Comparison of ENCODE assay signal across 8 cellular contexts in genomic region chr17:44217738-44218343, GRCh38. TPM values are rescaled to one million over a fixed set of nuclear protein-coding genes. Genes with fewer than 3 reads are reported as not detected.
DNase-seq lines count a peak whose midpoint lies in the region; ATAC-seq and TF ChIP-seq lines count a peak whose summit lies in the region.

No MANE protein-coding gene starts in this region.

- H3K4me1 Mint-ChIP-seq in MCF 10A (ENCODE audit: insufficient read depth, unreplicated experiment): peaks cover 22% of the 10 kb centered on the region

- peak overlapping the region; percentile 31 for H3K27ac ChIP-seq in ACC112 (ENCODE audit: low read depth, low read length)
- H3K27ac ChIP-seq in HUES48 (ENCODE audit: low read depth, low read length): peak overlapping the region; percentile 95

- peak overlapping the region; percentile 76 for H3K4me3 Mint-ChIP-seq in MCF 10A (ENCODE audit: unreplicated experiment)

- H3K27me3 ChIP-seq in ACC112 (ENCODE audit: insufficient read depth, low read length) (no peaks in the 10 kb centered on the region), HUES48 (ENCODE audit: control insufficient read depth, insufficient read depth, low read length) (no peaks in the 10 kb centered on the region), mucosa of stomach (ENCODE audit: control insufficient read depth, insufficient read depth, low read length) (no peaks in the 10 kb centered on the region)

- H3K9me3 ChIP-seq in HUES48 (ENCODE audit: control insufficient read depth, insufficient read depth, low read length) (no peaks in the 10 kb centered on the region), mucosa of stomach (ENCODE audit: control insufficient read depth, low read length) (no peaks in the 10 kb centered on the region)

- CTCF ChIA-PET in MCF 10A (lab: Yijun Ruan, JAX): interaction anchor here (1.0 to 4.1 kb wide), 4 partner anchors 12 to 113 kb away, joined by 3 to 22 read pairs (median 5); no protein-coding TSS in a partner anchor

- intact Hi-C loops in MCF 10A (cut with micrococcal nuclease): loop anchor here (1.0 kb wide), 2 partner anchors 18 to 32 kb away; partner anchors contain the start of gene TMUB2

- DNase-seq in MCF 10A (ENCODE audit: unreplicated experiment): no peak
- DNase-seq in Ammon's horn (ENCODE audit: low spot score): no peak
- no peak for DNase-seq in SK-N-DZ (ENCODE audit: low spot score)
- DNase-seq in NCI-H1092 treated with DMSO at 0.1 percent for 48 hours (lab: John Stamatoyannopoulos, UW): no peak

- H3K36me3 Mint-ChIP-seq in MCF 10A (ENCODE audit: insufficient read depth, unreplicated experiment): peaks cover 52% of the 10 kb centered on the region

- H3K36me3 ChIP-seq in ACC112 (ENCODE audit: insufficient read depth, low read length) (peaks cover 30% of the 10 kb centered on the region), HUES48 (ENCODE audit: control insufficient read depth, insufficient read depth, low read length) (peaks cover 51% of the 10 kb centered on the region), mucosa of stomach (ENCODE audit: control insufficient read depth, insufficient read depth, low read length) (peaks cover 15% of the 10 kb centered on the region)

- H3K4me3 ChIP-seq in ACC112 (ENCODE audit: low read depth, low read length): peak overlapping the region; percentile 91
- H3K4me3 ChIP-seq in HUES48 (ENCODE audit: low read depth, low read length): peak overlapping the region; percentile 87
- no peak overlapping the region for H3K4me3 ChIP-seq in mucosa of stomach (ENCODE audit: low read length)

- no peak overlapping the region for H2AFZ ChIP-seq in ACC112 (ENCODE audit: low read length, unreplicated experiment)

- POLR2A ChIA-PET in MCF 10A (lab: Yijun Ruan, JAX): interaction anchor here (0.6 to 7.4 kb wide), 6 partner anchors 10 to 200 kb away, joined by 3 to 65 read pairs (median 8); partner anchors contain the start of genes ATXN7L3, GRN, SLC25A39 and TMUB2

- no peak for TF ChIP-seq CTCF in MCF 10A (IDR thresholded peaks at IDR 0.05; ENCODE audit: unreplicated experiment)

- H3K9ac ChIP-seq in HUES48 (ENCODE audit: low read depth, low read length) (peak overlapping the region; percentile 35), mucosa of stomach (ENCODE audit: low read length) (peak overlapping the region; percentile 47)

- no peak for ATAC-seq in HG03280 (IDR thresholded peaks at IDR 0.05; ENCODE audit: unreplicated experiment)

- no peaks in the 10 kb centered on the region for H3K9me3 Mint-ChIP-seq in MCF 10A (ENCODE audit: unreplicated experiment)

- H3K27ac Mint-ChIP-seq in MCF 10A (ENCODE audit: low read depth, unreplicated experiment): peak overlapping the region; percentile 87

- TSS peak; percentile 21 for BruUV-seq in MCF 10A (replicated peaks; lab: Mats Ljungman, UMichigan)

- H3K27me3 Mint-ChIP-seq in MCF 10A (ENCODE audit: insufficient read depth, unreplicated experiment): no peaks in the 10 kb centered on the region

- H3K4me1 ChIP-seq in ACC112 (ENCODE audit: control insufficient read depth, insufficient read depth, low read length, unreplicated experiment) (peaks cover 22% of the 10 kb centered on the region), HUES48 (ENCODE audit: control insufficient read depth, insufficient read depth, low read length) (peaks cover 14% of the 10 kb centered on the region), mucosa of stomach (ENCODE audit: control insufficient read depth, insufficient read depth, low read length) (peaks cover 26% of the 10 kb centered on the region)

- H3K79me2 ChIP-seq in ACC112 (ENCODE audit: control insufficient read depth, insufficient read depth, low read length, unreplicated experiment): peaks cover 28% of the 10 kb centered on the region

RNA-seq across cellular contexts. Expression of gene UBTF, which starts 1.6 kb away (rescaled TPM):
- total RNA-seq in MCF 10A (2022): 71.4 and 79.7 TPM in 2 replicates
- 52.6 and 55.7 TPM in 2 replicates for polyA plus RNA-seq in SK-N-DZ (2014; cell fraction: cytosol; rRNA removed)
- 53.9 and 65.9 TPM in 2 replicates for polyA plus RNA-seq in SK-N-DZ (2014; cell fraction: nucleus; rRNA removed)

RNA-seq across cellular contexts. Expression of gene ATXN7L3, which starts 18.2 kb away (rescaled TPM):
- 65.7 and 74.8 TPM in 2 replicates for total RNA-seq in MCF 10A (2022)
- polyA plus RNA-seq in SK-N-DZ (2014; cell fraction: cytosol; rRNA removed): 65.3 and 79.4 TPM in 2 replicates
- polyA plus RNA-seq in SK-N-DZ (2014; cell fraction: nucleus; rRNA removed): 83.0 and 87.0 TPM in 2 replicates

RNA-seq across cellular contexts. Expression of gene TMUB2, which starts 31.1 kb away (rescaled TPM):
- total RNA-seq in MCF 10A (2022): 26.5 and 37.7 TPM in 2 replicates
- 29.7 and 31.6 TPM in 2 replicates for polyA plus RNA-seq in SK-N-DZ (2014; cell fraction: cytosol; rRNA removed)
- 48.7 and 55.7 TPM in 2 replicates for polyA plus RNA-seq in SK-N-DZ (2014; cell fraction: nucleus; rRNA removed)

RNA-seq across cellular contexts. Expression of gene ASB16, which starts 47.3 kb away (rescaled TPM):
- not detected in 2 replicates for total RNA-seq in MCF 10A (2022)
- 0.57 TPM in 1 of 2 replicates, not detected in the other for polyA plus RNA-seq in SK-N-DZ (2014; cell fraction: cytosol; rRNA removed)
- 0.16 and 0.39 TPM in 2 replicates for polyA plus RNA-seq in SK-N-DZ (2014; cell fraction: nucleus; rRNA removed)

RNA-seq across cellular contexts. Expression of gene SLC4A1, which starts 50.1 kb away (rescaled TPM):
- not detected in 2 replicates for total RNA-seq in MCF 10A (2022)
- polyA plus RNA-seq in SK-N-DZ (2014; cell fraction: cytosol; rRNA removed): 0.03 TPM in 1 of 2 replicates, not detected in the other
- polyA plus RNA-seq in SK-N-DZ (2014; cell fraction: nucleus; rRNA removed): not detected in 2 replicates
